Comparison of ENCODE assay signal across 27 cellular contexts in genomic region chr1:57696904-57697303, GRCh38.
"Had no signal": no experiment of that assay in that cellular context is flagged by ENCODE, and none has a peak within 500 bp of the region (broad histone marks: within the 10 kb centered on the region; RNA-seq: fewer than 3 reads in every experiment).

No MANE protein-coding gene starts in this region.

- H3K27ac Mint-ChIP-seq: stimulated activated effector memory CD8-positive, alpha-beta T cell treated with anti-CD3 and anti-CD28 coated beads, Interleukin-12 subunit alpha, Interleukin-12 subunit beta, amount 100 ng/mL, for 72 hours; stimulated activated memory B cell treated with anti-CD40 and anti-IgM and Interleukin-4, amounts not matched to agents 10 μg/mL and 1 μg/mL and 100 μg/mL, for 72 hours; stimulated activated naive B cell treated with anti-CD40 and anti-IgM and Interleukin-4, amounts not matched to agents 10 μg/mL and 1 μg/mL and 100 μg/mL, for 72 hours; stimulated activated naive CD8-positive, alpha-beta T cell treated with anti-CD3 and anti-CD28 coated beads, Interleukin-15, amount 100 ng/mL, for 72 hours; stimulated activated naive CD8-positive, alpha-beta T cell treated with anti-CD3 and anti-CD28 coated beads, Interleukin-15, Interleukin-2, amounts not matched to agents 100 ng/mL and 50 ng/mL, for 24 hours; type B pancreatic cell had no signal

- H3K27ac ChIP-seq: stomach, suprapubic skin, testis, thoracic aorta, thyroid gland, tibial artery, tibial nerve, transverse colon, upper lobe of left lung, upper lobe of right lung, uterus, vagina had no signal

- H3K36me3 Mint-ChIP-seq: stimulated activated effector memory CD8-positive, alpha-beta T cell treated with anti-CD3 and anti-CD28 coated beads, Interleukin-12 subunit alpha, Interleukin-12 subunit beta, amount 100 ng/mL, for 72 hours; stimulated activated memory B cell treated with anti-CD40 and anti-IgM and Interleukin-4, amounts not matched to agents 10 μg/mL and 1 μg/mL and 100 μg/mL, for 72 hours; stimulated activated naive B cell treated with anti-CD40 and anti-IgM and Interleukin-4, amounts not matched to agents 10 μg/mL and 1 μg/mL and 100 μg/mL, for 72 hours; type B pancreatic cell had no signal

- DNase-seq: stimulated activated CD4-positive, alpha-beta T cell treated with anti-CD3 and anti-CD28 coated beads, Interleukin-2, amount 100 ng/mL, for 48 hours; stimulated activated CD4-positive, alpha-beta T cell treated with anti-CD3 and anti-CD28 coated beads, Interleukin-4, amount 100 ng/mL, for 1 hour; stimulated activated CD4-positive, alpha-beta T cell treated with anti-CD3 and anti-CD28 coated beads, Interleukin-4, amount 100 ng/mL, for 24 hours; stimulated activated CD4-positive, alpha-beta T cell treated with anti-CD3 and anti-CD28 coated beads, Interleukin-4, amount 100 ng/mL, for 4 hours; stimulated activated CD8-positive, alpha-beta memory T cell treated with anti-CD3 and anti-CD28 coated beads, Interleukin-4, amount 100 ng/mL, for 48 hours; stimulated activated naive B cell treated with anti-CD40 and anti-IgM and Interleukin-4, amounts not matched to agents 10 μg/mL and 1 μg/mL and 100 μg/mL, for 72 hours; stimulated activated naive CD4-positive, alpha-beta T cell; stimulated activated naive CD4-positive, alpha-beta T cell treated with Interleukin-2 at 50 U/mL for 16 hours; stimulated activated naive CD8-positive, alpha-beta T cell treated with anti-CD3 and anti-CD28 coated beads, Interleukin-15, amount 100 ng/mL, for 72 hours; stimulated activated naive CD8-positive, alpha-beta T cell treated with anti-CD3 and anti-CD28 coated beads, Interleukin-15, Interleukin-2, amounts not matched to agents 100 U/mL and 50 U/mL, for 24 hours; stomach; substantia nigra; testis; thyroid gland; tibial artery; transverse colon; upper lobe of left lung; upper lobe of right lung; uterus had no signal

- H3K4me3 ChIP-seq: stomach, suprapubic skin, testis, thoracic aorta, thyroid gland, tibial artery, tibial nerve, transverse colon, upper lobe of left lung, upper lobe of right lung, uterus, vagina had no signal

- H3K27me3 ChIP-seq: stomach, suprapubic skin, testis, thyroid gland, tibial artery, tibial nerve, transverse colon, upper lobe of left lung, upper lobe of right lung, uterus, vagina had no signal

- H3K4me3 Mint-ChIP-seq: stimulated activated effector memory CD8-positive, alpha-beta T cell treated with anti-CD3 and anti-CD28 coated beads, Interleukin-12 subunit alpha, Interleukin-12 subunit beta, amount 100 ng/mL, for 72 hours; stimulated activated memory B cell treated with anti-CD40 and anti-IgM and Interleukin-4, amounts not matched to agents 10 μg/mL and 1 μg/mL and 100 μg/mL, for 72 hours; stimulated activated naive B cell treated with anti-CD40 and anti-IgM and Interleukin-4, amounts not matched to agents 10 μg/mL and 1 μg/mL and 100 μg/mL, for 72 hours; stimulated activated naive CD8-positive, alpha-beta T cell treated with anti-CD3 and anti-CD28 coated beads, Interleukin-15, amount 100 ng/mL, for 72 hours; stimulated activated naive CD8-positive, alpha-beta T cell treated with anti-CD3 and anti-CD28 coated beads, Interleukin-15, Interleukin-2, amounts not matched to agents 100 ng/mL and 50 ng/mL, for 24 hours; type B pancreatic cell had no signal

- H3K36me3 ChIP-seq: stomach, suprapubic skin, thoracic aorta, thyroid gland, tibial artery, tibial nerve, transverse colon, upper lobe of left lung, upper lobe of right lung, uterus, vagina had no signal

- H3K4me1 Mint-ChIP-seq: stimulated activated effector memory CD8-positive, alpha-beta T cell treated with anti-CD3 and anti-CD28 coated beads, Interleukin-12 subunit alpha, Interleukin-12 subunit beta, amount 100 ng/mL, for 72 hours; stimulated activated memory B cell treated with anti-CD40 and anti-IgM and Interleukin-4, amounts not matched to agents 10 μg/mL and 1 μg/mL and 100 μg/mL, for 72 hours; stimulated activated naive B cell treated with anti-CD40 and anti-IgM and Interleukin-4, amounts not matched to agents 10 μg/mL and 1 μg/mL and 100 μg/mL, for 72 hours; stimulated activated naive CD8-positive, alpha-beta T cell treated with anti-CD3 and anti-CD28 coated beads, Interleukin-15, amount 100 ng/mL, for 72 hours had no signal

- H3K9me3 ChIP-seq: testis, thyroid gland, upper lobe of right lung, uterus had no signal

- H3K4me1 ChIP-seq: stomach, suprapubic skin, testis, thyroid gland, tibial artery, tibial nerve, transverse colon, upper lobe of left lung, upper lobe of right lung, uterus, vagina had no signal
